ENCODE assay signal across 9 cellular contexts in genomic region chr12:6925239-6925542, GRCh38. TPM values are rescaled to one million over a fixed set of nuclear protein-coding genes. Genes with fewer than 3 reads are reported as not detected.
DNase-seq lines count a peak whose midpoint lies in the region; ATAC-seq and TF ChIP-seq lines count a peak whose summit lies in the region.
"Had no signal": no experiment of that assay in that cellular context is flagged by ENCODE, and none has a peak within 500 bp of the region (broad histone marks: within the 10 kb centered on the region; RNA-seq: fewer than 3 reads in every experiment).

No MANE protein-coding gene starts in this region.

- peak overlapping the region; percentile 82 to 89 for H3K4ac ChIP-seq in mesenchymal stem cell (ENCODE audit: low read depth in 1 of 2, low read length in 2 of 2)

- intact Hi-C loops in activated CD8-positive, alpha-beta T cell treated with anti-CD3 and anti-CD28 coated beads for 36 hours (cut with micrococcal nuclease), result no loop called here
- intact Hi-C loops in transverse colon (cut with DNase I; ENCODE audit: low total_unique reads), result loop anchor here (2.0 kb wide), 1 partner anchor 40 kb away; no protein-coding TSS in a partner anchor

- H3K27me3 Mint-ChIP-seq in activated CD8-positive, alpha-beta T cell treated with anti-CD3 and anti-CD28 coated beads, Interleukin-2, amount 10 ng/mL, durations not matched to agents 7 days and 5 days (ENCODE audit: low read depth), result no peaks in the 10 kb centered on the region
- H3K27me3 Mint-ChIP-seq in activated CD8-positive, alpha-beta T cell treated with anti-CD3 and anti-CD28 coated beads for 36 hours, result no peaks in the 10 kb centered on the region
- H3K27me3 Mint-ChIP-seq in brain, result peaks cover 3% of the 10 kb centered on the region

- in situ Hi-C loops in transverse colon (cut with MboI; ENCODE audit: low pct_ligation_motif_present in 1 of 4, low pct_unique_long_range_greater_than_20kb in 1 of 4, low sequenced_read_pairs in 3 of 4), result loop anchor here in 2 of 4 donors (25.0 kb wide), 1 partner anchor 187 kb away; the partner anchor contains the start of gene C1RL (in 2 of the 2)

- H4K8ac ChIP-seq in mesenchymal stem cell (ENCODE audit: low read length), result peak overlapping the region; percentile 78

- peak overlapping the region in 1 of 2 experiments; percentile 68 for H3K14ac ChIP-seq in mesenchymal stem cell (ENCODE audit: low read length in 2 of 2)

- no peak overlapping the region for H3K4me2 ChIP-seq in mesenchymal stem cell (ENCODE audit: low read length, poor library complexity, severe bottlenecking)

- H3K9me3 Mint-ChIP-seq in activated CD8-positive, alpha-beta T cell treated with anti-CD3 and anti-CD28 coated beads, Interleukin-2, amount 10 ng/mL, durations not matched to agents 7 days and 5 days (ENCODE audit: insufficient read depth), result no peaks in the 10 kb centered on the region
- H3K9me3 Mint-ChIP-seq in activated CD8-positive, alpha-beta T cell treated with anti-CD3 and anti-CD28 coated beads for 36 hours, result no peaks in the 10 kb centered on the region
- H3K9me3 Mint-ChIP-seq in brain, result peaks cover 0 to 6% (median 0%) of the 10 kb centered on the region in 5 experiments

- peak overlapping the region in 1 of 2 experiments; percentile 84 for H3K4me3 ChIP-seq in mesenchymal stem cell (ENCODE audit: insufficient read depth in 1 of 2, low read depth in 1 of 2, low read length in 2 of 2)
- no peak overlapping the region for H3K4me3 ChIP-seq in transverse colon

- H3K18ac ChIP-seq in mesenchymal stem cell (ENCODE audit: low read depth in 1 of 2, low read length in 2 of 2), result peak overlapping the region; percentile 93 to 96

- H2BK12ac ChIP-seq in mesenchymal stem cell (ENCODE audit: low read length in 2 of 2), result peak overlapping the region; percentile 80 to 84

- H2BK120ac ChIP-seq in mesenchymal stem cell (ENCODE audit: low read depth, low read length), result peak overlapping the region; percentile 85

- DNase-seq in activated CD8-positive, alpha-beta T cell treated with anti-CD3 and anti-CD28 coated beads, Interleukin-2, amount 10 ng/mL, durations not matched to agents 7 days and 5 days, result no peak
- DNase-seq in activated CD8-positive, alpha-beta T cell treated with anti-CD3 and anti-CD28 coated beads for 36 hours, result no peak
- DNase-seq in mesenchymal stem cell (no peak), transverse colon (no peak)
- no peak for DNase-seq in activated CD4-positive, alpha-beta T cell treated with anti-CD3 and anti-CD28 coated beads for 1 hour
- DNase-seq in stimulated activated naive CD4-positive, alpha-beta T cell treated with Interleukin-2 at 50 U/mL for 16 hours (lab: John Stamatoyannopoulos, UW), result no peak

- no peak overlapping the region for H2BK15ac ChIP-seq in mesenchymal stem cell (ENCODE audit: low read depth, poor library complexity, severe bottlenecking)

- H3K79me1 ChIP-seq in mesenchymal stem cell (replicated peaks; ENCODE audit: low read length, poor library complexity, severe bottlenecking), result no peaks in the 10 kb centered on the region

- CTCF ChIA-PET in activated CD8-positive, alpha-beta T cell treated with anti-CD3 and anti-CD28 coated beads, Interleukin-2, amount 10 ng/mL, durations not matched to agents 7 days and 5 days (lab: Charles Lee), result interaction anchor here (0.8 to 8.0 kb wide), 18 partner anchors 12 to 187 kb away, joined by 3 to 106 read pairs (median 6); partner anchors contain the start of genes C12orf57, C1RL, LPCAT3 and RNU7-1
- CTCF ChIA-PET in activated CD8-positive, alpha-beta T cell treated with anti-CD3 and anti-CD28 coated beads for 36 hours (lab: Charles Lee), result interaction anchor here (0.8 to 7.3 kb wide), 18 partner anchors 8 to 188 kb away, joined by 3 to 108 read pairs (median 8); partner anchors contain the start of genes C12orf57, ENO2, PTPN6 and RNU7-1

- no peak overlapping the region for H3K4me3 Mint-ChIP-seq in activated CD8-positive, alpha-beta T cell treated with anti-CD3 and anti-CD28 coated beads, Interleukin-2, amount 10 ng/mL, durations not matched to agents 7 days and 5 days
- no peak overlapping the region for H3K4me3 Mint-ChIP-seq in activated CD8-positive, alpha-beta T cell treated with anti-CD3 and anti-CD28 coated beads for 36 hours
- H3K4me3 Mint-ChIP-seq in brain, result peak overlapping the region; percentile 87 to 96 (median 89)

- 33% methylated on average over 1 of the region's 1 CpG for WGBS in mesenchymal stem cell
- 8% methylated on average over 1 of the region's 1 CpG; no CpG with 5 or more reads in 1 of the 2 donors for WGBS in transverse colon (ENCODE audit: low coverage in 1 of 2), 2 donors

- peaks cover 63% of the 10 kb centered on the region for H3K4me1 Mint-ChIP-seq in activated CD8-positive, alpha-beta T cell treated with anti-CD3 and anti-CD28 coated beads, Interleukin-2, amount 10 ng/mL, durations not matched to agents 7 days and 5 days (ENCODE audit: low read depth)
- H3K4me1 Mint-ChIP-seq in activated CD8-positive, alpha-beta T cell treated with anti-CD3 and anti-CD28 coated beads for 36 hours (ENCODE audit: low read depth), result peaks cover 51% of the 10 kb centered on the region
- H3K4me1 Mint-ChIP-seq in brain, result peaks cover 78% of the 10 kb centered on the region

- peak overlapping the region; percentile 91 for H2AK5ac ChIP-seq in mesenchymal stem cell (ENCODE audit: low read length, severe bottlenecking)

- H3K23ac ChIP-seq in mesenchymal stem cell (ENCODE audit: low read length in 2 of 2), result peak overlapping the region in 1 of 2 experiments; percentile 23

- H3K27me3 ChIP-seq in mesenchymal stem cell (ENCODE audit: control insufficient read depth in 1 of 2, insufficient read depth in 1 of 2, low read length in 2 of 2), result no peaks in the 10 kb centered on the region
- H3K27me3 ChIP-seq in transverse colon, result no peaks in the 10 kb centered on the region

- TF ChIP-seq POLR2A in transverse colon (IDR thresholded peaks at IDR 0.05), result peak; percentile 54

- H3K9me3 ChIP-seq in mesenchymal stem cell (ENCODE audit: control insufficient read depth, low read length) (no peaks in the 10 kb centered on the region), transverse colon (no peaks in the 10 kb centered on the region)

- peaks cover 39% of the 10 kb centered on the region for H3K4me1 ChIP-seq in mesenchymal stem cell (ENCODE audit: control insufficient read depth, insufficient read depth, low read depth, low read length)
- peaks cover 19 to 51% (median 46%) of the 10 kb centered on the region in 4 donors for H3K4me1 ChIP-seq in transverse colon

- no peak for TF ChIP-seq CTCF in activated CD8-positive, alpha-beta T cell treated with anti-CD3 and anti-CD28 coated beads for 36 hours (IDR thresholded peaks at IDR 0.05)
- TF ChIP-seq CTCF in brain (conservative IDR thresholded peaks at IDR 0.05), result no peak
- TF ChIP-seq CTCF in transverse colon (IDR thresholded peaks at IDR 0.05), result no peak

- H3K27ac Mint-ChIP-seq in activated CD8-positive, alpha-beta T cell treated with anti-CD3 and anti-CD28 coated beads, Interleukin-2, amount 10 ng/mL, durations not matched to agents 7 days and 5 days, result peak overlapping the region; percentile 2
- no peak overlapping the region for H3K27ac Mint-ChIP-seq in activated CD8-positive, alpha-beta T cell treated with anti-CD3 and anti-CD28 coated beads for 36 hours
- peak overlapping the region; percentile 99 to 100 (median 99) for H3K27ac Mint-ChIP-seq in brain

- H3K36me3 ChIP-seq in mesenchymal stem cell (ENCODE audit: control insufficient read depth in 1 of 2, insufficient read depth in 2 of 2, low read depth in 1 of 2, low read length in 2 of 2) (peaks cover 3 to 28% of the 10 kb centered on the region in 2 experiments), transverse colon (no peaks in the 10 kb centered on the region)

- peak overlapping the region; percentile 93 for H3K27ac ChIP-seq in mesenchymal stem cell (ENCODE audit: low read length, poor library complexity, severe bottlenecking)
- H3K27ac ChIP-seq in transverse colon, result peak overlapping the region; percentile 96 to 99 (median 98)

- no peak for TF ChIP-seq EP300 in transverse colon (IDR thresholded peaks at IDR 0.05; ENCODE audit: low read depth)

- H2BK5ac ChIP-seq in mesenchymal stem cell (ENCODE audit: low read depth, low read length, poor library complexity, severe bottlenecking), result peak overlapping the region; percentile 10

- peak overlapping the region; percentile 91 for H3K9ac ChIP-seq in mesenchymal stem cell (ENCODE audit: low read length)

- POLR2A ChIA-PET in activated CD8-positive, alpha-beta T cell treated with anti-CD3 and anti-CD28 coated beads, Interleukin-2, amount 10 ng/mL, durations not matched to agents 7 days and 5 days (lab: Charles Lee), result interaction anchor here (0.6 to 8.3 kb wide), 9 partner anchors 12 to 193 kb away, joined by 3 to 94 read pairs (median 3); partner anchors contain the start of genes C12orf57, ENO2, RNU7-1 and SPSB2
- POLR2A ChIA-PET in activated CD8-positive, alpha-beta T cell treated with anti-CD3 and anti-CD28 coated beads for 36 hours (lab: Charles Lee), result interaction anchor here (0.7 to 36.0 kb wide), 11 partner anchors 9 to 183 kb away, joined by 3 to 1266 read pairs (median 4); partner anchors contain the start of genes C12orf57, PTPN6 and RNU7-1

- H3K36me3 Mint-ChIP-seq in activated CD8-positive, alpha-beta T cell treated with anti-CD3 and anti-CD28 coated beads, Interleukin-2, amount 10 ng/mL, durations not matched to agents 7 days and 5 days (ENCODE audit: low read depth), result peaks cover 32% of the 10 kb centered on the region
- H3K36me3 Mint-ChIP-seq in activated CD8-positive, alpha-beta T cell treated with anti-CD3 and anti-CD28 coated beads for 36 hours (ENCODE audit: low read depth), result peaks cover 24% of the 10 kb centered on the region
- H3K36me3 Mint-ChIP-seq in brain, result peaks cover 17% of the 10 kb centered on the region

- peak overlapping the region; percentile 92 for H4K91ac ChIP-seq in mesenchymal stem cell (ENCODE audit: low read length)

- no peak overlapping the region for H2AFZ ChIP-seq in mesenchymal stem cell (ENCODE audit: low read depth, low read length)

- ATAC-seq in activated CD8-positive, alpha-beta T cell treated with anti-CD3 and anti-CD28 coated beads, Interleukin-2, amount 10 ng/mL, durations not matched to agents 7 days and 5 days, result no peak
- ATAC-seq in activated CD8-positive, alpha-beta T cell treated with anti-CD3 and anti-CD28 coated beads for 36 hours, result no peak
- no peak for ATAC-seq in HG03097 (IDR thresholded peaks at IDR 0.05; ENCODE audit: low FRiP score, unreplicated experiment)

RNA-seq across cellular contexts. Expression of gene ATN1, which starts 2.6 kb away (rescaled TPM):
- 10 to 100 TPM; 21.6 to 24.5 TPM for total RNA-seq in activated CD8-positive, alpha-beta T cell treated with anti-CD3 and anti-CD28 coated beads, Interleukin-2, amount 10 ng/mL, durations not matched to agents 7 days and 5 days
- 10 to 100 TPM; 26.4 to 28.5 TPM for total RNA-seq in activated CD8-positive, alpha-beta T cell treated with anti-CD3 and anti-CD28 coated beads for 36 hours
- 221 TPM for polyA plus RNA-seq in brain (ENCODE audit: insufficient read depth, low read depth, low replicate concordance)
- polyA plus RNA-seq in mesenchymal stem cell (2013, experiment 1 of 2), result 119 TPM
- 111 TPM for polyA plus RNA-seq in mesenchymal stem cell (2013, experiment 2 of 2)
- total RNA-seq in transverse colon, result 100 to 1,000 TPM in 2 of 4 donors, 10 to 100 TPM in 2; 59.1 to 160 (median 112) TPM

RNA-seq across cellular contexts. Expression of gene ENO2, which starts 10.8 kb away (rescaled TPM):
- 100 to 1,000 TPM; 133 to 141 TPM for total RNA-seq in activated CD8-positive, alpha-beta T cell treated with anti-CD3 and anti-CD28 coated beads, Interleukin-2, amount 10 ng/mL, durations not matched to agents 7 days and 5 days
- 100 to 1,000 TPM; 315 to 330 TPM for total RNA-seq in activated CD8-positive, alpha-beta T cell treated with anti-CD3 and anti-CD28 coated beads for 36 hours
- 553 TPM for polyA plus RNA-seq in brain (ENCODE audit: insufficient read depth, low read depth, low replicate concordance)
- polyA plus RNA-seq in mesenchymal stem cell (2013, experiment 1 of 2), result 22.7 TPM
- polyA plus RNA-seq in mesenchymal stem cell (2013, experiment 2 of 2), result 20.2 TPM
- total RNA-seq in transverse colon, result 10 to 100 TPM in 2 of 4 donors, 1 to 10 TPM in 2; 7.2 to 14.1 (median 9.6) TPM

RNA-seq across cellular contexts. Expression of gene RNU7-1, which starts 18.4 kb away (rescaled TPM):
- total RNA-seq in activated CD8-positive, alpha-beta T cell treated with anti-CD3 and anti-CD28 coated beads, Interleukin-2, amount 10 ng/mL, durations not matched to agents 7 days and 5 days, result not detected
- total RNA-seq in activated CD8-positive, alpha-beta T cell treated with anti-CD3 and anti-CD28 coated beads for 36 hours, result not detected
- polyA plus RNA-seq in brain (ENCODE audit: insufficient read depth, low read depth, low replicate concordance), result not detected
- polyA plus RNA-seq in mesenchymal stem cell (2013, experiment 1 of 2), result not detected
- polyA plus RNA-seq in mesenchymal stem cell (2013, experiment 2 of 2), result not detected
- total RNA-seq in transverse colon, result not detected
- total RNA-seq: dermis blood vessel endothelial cell had no signal

RNA-seq across cellular contexts. Expression of gene C12orf57, which starts 18.6 kb away (rescaled TPM):
- total RNA-seq in activated CD8-positive, alpha-beta T cell treated with anti-CD3 and anti-CD28 coated beads, Interleukin-2, amount 10 ng/mL, durations not matched to agents 7 days and 5 days, result 100 to 1,000 TPM; 184 to 185 TPM
- 100 to 1,000 TPM; 226 to 244 TPM for total RNA-seq in activated CD8-positive, alpha-beta T cell treated with anti-CD3 and anti-CD28 coated beads for 36 hours
- 619 TPM for polyA plus RNA-seq in brain (ENCODE audit: insufficient read depth, low read depth, low replicate concordance)
- 186 TPM for polyA plus RNA-seq in mesenchymal stem cell (2013, experiment 1 of 2)
- polyA plus RNA-seq in mesenchymal stem cell (2013, experiment 2 of 2), result 188 TPM
- total RNA-seq in transverse colon, result 100 to 1,000 TPM; 303 to 452 (median 386) TPM

RNA-seq across cellular contexts. Expression of gene LRRC23, which starts 20.6 kb away (rescaled TPM):
- 1 to 10 TPM; 6.5 to 8.6 TPM for total RNA-seq in activated CD8-positive, alpha-beta T cell treated with anti-CD3 and anti-CD28 coated beads, Interleukin-2, amount 10 ng/mL, durations not matched to agents 7 days and 5 days
- 1 to 10 TPM; 4.6 to 5.3 TPM for total RNA-seq in activated CD8-positive, alpha-beta T cell treated with anti-CD3 and anti-CD28 coated beads for 36 hours
- polyA plus RNA-seq in brain (ENCODE audit: insufficient read depth, low read depth, low replicate concordance), result 19.3 TPM
- polyA plus RNA-seq in mesenchymal stem cell (2013, experiment 1 of 2), result 6.1 TPM
- 6.3 TPM for polyA plus RNA-seq in mesenchymal stem cell (2013, experiment 2 of 2)
- 10 to 100 TPM in 1 of 4 donors, 1 to 10 TPM in 1, under 1 TPM in 1, not detected in 1; 0.60 to 11.3 (median 5.9) TPM for total RNA-seq in transverse colon

Comparison
In these comparisons a context has a peak if more than half of its experiments do, and no peak if none do; other contexts are left out.
1. H3K4me3 Mint-ChIP-seq: peak in brain (5 of 5); none in activated CD8-positive, alpha-beta T cell treated with anti-CD3 and anti-CD28 coated beads, Interleukin-2, amount 10 ng/mL, durations not matched to agents 7 days and 5 days (single experiment) and activated CD8-positive, alpha-beta T cell treated with anti-CD3 and anti-CD28 coated beads for 36 hours (single experiment).
2. RNA of gene ENO2, which starts 10.8 kb away (total RNA-seq): 315 to 330 TPM in activated CD8-positive, alpha-beta T cell treated with anti-CD3 and anti-CD28 coated beads for 36 hours and 133 to 141 TPM in activated CD8-positive, alpha-beta T cell treated with anti-CD3 and anti-CD28 coated beads, Interleukin-2, amount 10 ng/mL, durations not matched to agents 7 days and 5 days; 7.2 to 14.1 TPM in transverse colon; every median in the first group is over 4 times any median in the second.